ENCODE assay signal across 23 cellular contexts in the genomic region with DNA sequence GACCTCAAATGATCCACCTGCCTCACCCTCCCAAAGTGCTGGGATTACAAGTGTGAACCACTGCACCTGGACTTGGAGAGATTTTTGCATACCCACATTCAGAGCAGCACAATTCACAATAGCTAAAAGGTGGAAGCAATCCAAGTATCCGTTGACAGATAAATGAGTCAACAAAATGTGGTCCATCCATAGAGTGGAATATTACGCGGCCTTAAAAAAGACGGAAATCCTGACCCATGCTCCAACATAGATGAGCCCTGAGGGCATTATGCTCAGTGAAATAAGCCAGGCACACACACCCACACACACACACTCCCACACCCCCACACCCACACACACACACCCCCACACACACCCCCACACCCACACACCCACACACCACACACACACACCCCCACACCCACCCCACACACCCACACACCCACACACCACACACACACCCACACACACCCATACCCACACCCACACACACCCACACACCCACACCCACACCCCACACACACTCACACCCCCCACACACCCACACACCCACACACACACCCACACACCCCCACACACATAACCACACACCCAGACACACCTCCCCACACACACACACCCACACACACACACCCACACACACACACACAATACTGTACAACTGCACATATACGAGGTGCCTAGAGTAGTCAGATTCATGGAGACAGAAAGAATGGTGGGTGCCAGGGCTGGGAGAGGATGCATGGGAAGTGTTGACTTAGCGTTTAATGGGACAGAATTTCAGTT.
"Had no signal": no experiment of that assay in that cellular context is flagged by ENCODE, and none has a peak within 500 bp of the region (broad histone marks: within the 10 kb centered on the region; RNA-seq: fewer than 3 reads in every experiment).

No MANE protein-coding gene starts in this region.

- H3K36me3 Mint-ChIP-seq: natural killer cell; stimulated activated memory B cell treated with anti-CD40 and anti-IgM and Interleukin-4, amounts not matched to agents 10 μg/mL and 1 μg/mL and 100 μg/mL, for 72 hours had no signal

- H3K4me1 Mint-ChIP-seq: stimulated activated memory B cell treated with anti-CD40 and anti-IgM and Interleukin-4, amounts not matched to agents 10 μg/mL and 1 μg/mL and 100 μg/mL, for 72 hours had no signal

- H3K9me3 Mint-ChIP-seq: effector memory CD8-positive, alpha-beta T cell; natural killer cell; stimulated activated memory B cell treated with anti-CD40 and anti-IgM and Interleukin-4, amounts not matched to agents 10 μg/mL and 1 μg/mL and 100 μg/mL, for 72 hours had no signal

- H3K27me3 ChIP-seq: ovary, thyroid gland had no signal

- H3K27ac Mint-ChIP-seq: effector memory CD8-positive, alpha-beta T cell; natural killer cell; stimulated activated memory B cell treated with anti-CD40 and anti-IgM and Interleukin-4, amounts not matched to agents 10 μg/mL and 1 μg/mL and 100 μg/mL, for 72 hours had no signal

- H3K4me3 ChIP-seq: esophagus squamous epithelium, heart right ventricle, left lung, ovary, psoas muscle, skin epidermis, spleen, thyroid gland had no signal

- ATAC-seq: effector memory CD8-positive, alpha-beta T cell; heart right ventricle; left cardiac atrium; left lung; psoas muscle; right cardiac atrium; stimulated activated memory B cell treated with anti-CD40 and anti-IgM and Interleukin-4, amounts not matched to agents 10 μg/mL and 1 μg/mL and 100 μg/mL, for 72 hours; stimulated activated naive CD8-positive, alpha-beta T cell treated with anti-CD3 and anti-CD28 coated beads, Interleukin-15, Interleukin-2, amounts not matched to agents 100 U/mL and 50 U/mL, for 24 hours had no signal

- H3K36me3 ChIP-seq: esophagus squamous epithelium, heart right ventricle, left lung, ovary, spleen, thyroid gland had no signal

- H3K4me3 Mint-ChIP-seq: effector memory CD8-positive, alpha-beta T cell; natural killer cell; stimulated activated memory B cell treated with anti-CD40 and anti-IgM and Interleukin-4, amounts not matched to agents 10 μg/mL and 1 μg/mL and 100 μg/mL, for 72 hours had no signal

- H3K27ac ChIP-seq: esophagus squamous epithelium, heart right ventricle, left lung, ovary, psoas muscle, skin epidermis, spleen, thyroid gland had no signal

- H3K9me3 ChIP-seq: esophagus squamous epithelium, heart right ventricle, left lung, ovary, psoas muscle, spleen, thyroid gland had no signal

- DNase-seq: cortex of kidney; effector memory CD8-positive, alpha-beta T cell; erythroblast; esophagus squamous epithelium; foreskin melanocyte; glutamatergic neuron; heart right ventricle; hippocampal formation; left cardiac atrium; left lung; mesendoderm; natural killer cell; occipital lobe; ovary; psoas muscle; right cardiac atrium; spleen; stimulated activated CD4-positive, alpha-beta T cell treated with anti-CD3 and anti-CD28 coated beads, Interleukin-4, amount 100 ng/mL, for 4 hours; stimulated activated naive CD8-positive, alpha-beta T cell treated with anti-CD3 and anti-CD28 coated beads, Interleukin-15, Interleukin-2, amounts not matched to agents 100 U/mL and 50 U/mL, for 24 hours; thyroid gland; trophoblast cell had no signal

- H3K4me1 ChIP-seq: esophagus squamous epithelium, heart right ventricle, left lung, psoas muscle, spleen, thyroid gland had no signal
